ENCODE assay signal across 19 cellular contexts in the genomic region with DNA sequence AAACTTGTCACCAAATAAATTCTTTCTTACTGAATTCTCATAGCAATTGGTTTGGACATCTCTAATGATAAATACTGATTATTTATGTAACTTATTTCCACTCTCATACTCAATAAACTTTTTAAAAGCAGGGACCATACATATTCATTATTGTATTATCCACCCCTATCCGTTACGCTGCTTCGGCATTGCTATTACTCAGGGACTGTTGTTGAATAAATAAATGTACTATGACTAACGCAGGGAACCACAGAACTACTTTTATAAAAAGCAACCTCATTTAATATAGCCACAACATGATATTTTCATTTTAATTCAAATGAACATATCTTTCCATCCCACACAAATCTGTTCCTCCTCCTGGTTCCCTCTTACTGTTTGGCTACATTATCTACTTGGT.
"Had no signal": no experiment of that assay in that cellular context is flagged by ENCODE, and none has a peak within 500 bp of the region (broad histone marks: within the 10 kb centered on the region; RNA-seq: fewer than 3 reads in every experiment).

No MANE protein-coding gene starts in this region.

- ATAC-seq: Panc1 had no signal

- H3K4me3 ChIP-seq: MG63 had no signal

- H3K27me3 ChIP-seq: MG63 had no signal

- H3K9me3 ChIP-seq: MG63, SK-N-SH had no signal

- DNase-seq: KBM-7, MG63, NCI-H1092, NCI-H1105 treated with DMSO at 0.1 percent for 48 hours, NCI-H1417 treated with DMSO at 0.1 percent for 48 hours, NCI-H146, NCI-H1694 treated with DMSO at 0.1 percent for 48 hours, NCI-H1930, NCI-H2081 treated with DMSO at 0.1 percent for 48 hours, NCI-H2171, NCI-H226, NCI-H446, NCI-H510A, NCI-H524 treated with DMSO at 0.1 percent for 48 hours, NCI-H69, NCI-H774, SHP77, SK-N-SH had no signal

- H3K36me3 ChIP-seq: MG63 had no signal
